In the genomic region with DNA sequence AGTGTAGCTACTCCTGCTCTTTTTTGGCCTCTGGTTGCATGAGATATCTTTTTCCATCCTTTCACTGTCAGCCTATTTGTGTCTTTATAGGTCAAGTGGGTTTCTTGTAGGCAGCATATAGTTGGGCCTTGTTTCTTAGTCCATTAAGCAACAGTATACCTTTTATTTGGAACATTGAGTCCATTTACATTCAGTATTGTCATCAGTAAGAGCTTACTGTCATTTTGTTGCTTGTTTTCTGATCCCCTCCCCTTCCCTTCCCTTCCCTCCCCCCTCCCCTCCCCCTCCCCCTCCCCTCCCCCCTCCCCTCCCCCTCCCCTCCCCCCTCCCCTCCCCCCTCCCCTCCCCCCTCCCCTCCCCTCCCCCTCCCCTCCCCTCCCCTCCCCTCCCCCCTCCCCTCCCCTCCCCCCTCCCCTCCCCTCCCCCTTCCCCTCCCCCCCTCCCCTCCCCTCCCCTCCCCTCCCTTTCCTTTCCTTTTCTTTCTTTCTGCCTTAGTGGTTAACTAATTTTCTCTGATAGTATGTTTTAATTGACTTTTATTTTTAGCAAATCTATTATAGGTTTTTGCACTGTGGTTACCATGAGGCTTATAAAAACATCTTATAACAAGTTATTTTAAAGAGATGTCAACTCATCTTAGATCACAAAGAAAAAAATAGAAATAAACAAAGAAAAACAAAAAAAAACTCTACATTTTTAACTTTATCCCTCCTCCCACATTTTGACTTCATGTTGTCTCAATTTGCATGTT, we compare ENCODE assay signal across 20 cellular contexts. TPM values are rescaled to one million over a fixed set of nuclear protein-coding genes. Genes with fewer than 3 reads are reported as not detected.
A peak's percentile ranks its signal among the peaks of the same experiment; 100 is the strongest.
DNase-seq lines count a peak whose midpoint lies in the region; ATAC-seq and TF ChIP-seq lines count a peak whose summit lies in the region.
"Had no signal": no experiment of that assay in that cellular context is flagged by ENCODE, and none has a peak within 500 bp of the region (broad histone marks: within the 10 kb centered on the region; RNA-seq: fewer than 3 reads in every experiment).

No MANE protein-coding gene starts in this region.

- no peaks in the 10 kb centered on the region for H3K36me3 ChIP-seq in PC-3 (ENCODE audit: low read depth, low read length)

- peak overlapping the region; percentile 77 for H3K27ac Mint-ChIP-seq in Calu3 (ENCODE audit: unreplicated experiment)
- H3K27ac Mint-ChIP-seq: CD14-positive monocyte; CD8-positive, alpha-beta T cell had no signal

- no peak overlapping the region for H2AFZ ChIP-seq in PC-3 (ENCODE audit: low read length)

- CTCF ChIA-PET in Calu3 (lab: Charles Lee) (interaction anchor here (0.6 kb wide), 1 partner anchor 11 kb away, joined by 3 read pairs; no protein-coding TSS in a partner anchor), PC-3 (lab: Charles Lee) (no interaction called here)

- peaks cover 14% of the 10 kb centered on the region for H3K27me3 Mint-ChIP-seq in Calu3 (ENCODE audit: unreplicated experiment)

- H4K20me1 ChIP-seq in PC-3 (ENCODE audit: low read length): no peaks in the 10 kb centered on the region

- DNase-seq in DMS153 (lab: John Stamatoyannopoulos, UW): peak; percentile 11
- DNase-seq in DMS153 treated with DMSO at 0.1 percent for 48 hours (lab: John Stamatoyannopoulos, UW; ENCODE audit: unreplicated experiment): no peak
- no peak for DNase-seq in Calu3
- DNase-seq in PC-3: peak; percentile 7
- DNase-seq in fibroblast of pulmonary artery (ENCODE audit: low read depth): peak; percentile 3
- no peak for DNase-seq in NCI-H1048 (lab: John Stamatoyannopoulos, UW)
- DNase-seq in GDM1 (lab: John Stamatoyannopoulos, UW): no peak
- DNase-seq: CD8-positive, alpha-beta T cell; COR-L47; DMS79 treated with DMSO at 0.1 percent for 48 hours; EL; GF-D8; HCEC 1CT; KBM-7 had no signal

- H3K4me2 ChIP-seq in PC-3 (ENCODE audit: low read length): no peak overlapping the region

- TF ChIP-seq CTCF in Calu3 (IDR thresholded peaks at IDR 0.05; ENCODE audit: unreplicated experiment): no peak
- no peak for TF ChIP-seq CTCF in PC-3 (conservative IDR thresholded peaks at IDR 0.05; ENCODE audit: low read depth, low read length)
- no peak for TF ChIP-seq CTCF in fibroblast of pulmonary artery (IDR thresholded peaks at IDR 0.05; ENCODE audit: low read length, missing control alignments)

- no peaks in the 10 kb centered on the region for H3F3A ChIP-seq in PC-3 (ENCODE audit: low read length, unreplicated experiment)

- H3K4me1 ChIP-seq in PC-3 (ENCODE audit: insufficient read depth, low read length): no peaks in the 10 kb centered on the region

- no peaks in the 10 kb centered on the region for H3K36me3 Mint-ChIP-seq in Calu3 (ENCODE audit: insufficient read depth, unreplicated experiment)
- H3K36me3 Mint-ChIP-seq: CD14-positive monocyte; CD8-positive, alpha-beta T cell had no signal

- no peak overlapping the region for H3K27ac ChIP-seq in PC-3 (ENCODE audit: low read length)
- H3K27ac ChIP-seq: 22Rv1, HL-60 had no signal

- no peaks in the 10 kb centered on the region for H3K9me2 ChIP-seq in PC-3 (replicated peaks; ENCODE audit: low read length)

- H3K4me1 Mint-ChIP-seq in Calu3 (ENCODE audit: low read depth, unreplicated experiment): no peaks in the 10 kb centered on the region
- H3K4me1 Mint-ChIP-seq: CD14-positive monocyte had no signal

- BruUV-seq in Calu3 (replicated peaks; lab: Mats Ljungman, UMichigan) (no TSS peak), PC-3 (replicated peaks; lab: Mats Ljungman, UMichigan) (no TSS peak)

- POLR2A ChIA-PET in PC-3 (lab: Charles Lee; ENCODE audit: unreplicated experiment): no interaction called here

- H3K9me3 ChIP-seq in PC-3 (ENCODE audit: low read length): no peaks in the 10 kb centered on the region

- H3K4me3 Mint-ChIP-seq in Calu3 (ENCODE audit: low read depth, unreplicated experiment): no peak overlapping the region
- H3K4me3 Mint-ChIP-seq: CD14-positive monocyte; CD8-positive, alpha-beta T cell had no signal

- peaks cover 1% of the 10 kb centered on the region for H3K9me3 Mint-ChIP-seq in Calu3 (ENCODE audit: low read depth, unreplicated experiment)

- intact Hi-C loops in Calu3 (cut with micrococcal nuclease; ENCODE audit: unreplicated experiment): loop anchor here (10.0 kb wide), 1 partner anchor 365 kb away; no protein-coding TSS in a partner anchor
- intact Hi-C loops in PC-3 (cut with micrococcal nuclease): no loop called here

- H3K9ac ChIP-seq in PC-3 (ENCODE audit: low read length): no peak overlapping the region

- no peaks in the 10 kb centered on the region for H3K79me2 ChIP-seq in PC-3 (ENCODE audit: low read length)

- ATAC-seq in PC-3: no peak
- ATAC-seq in GM18873 (IDR thresholded peaks at IDR 0.05; ENCODE audit: low FRiP score, unreplicated experiment): no peak
- ATAC-seq: CD8-positive, alpha-beta T cell had no signal

- peaks cover 22% of the 10 kb centered on the region for H3K27me3 ChIP-seq in PC-3 (ENCODE audit: low read length)

- no peak overlapping the region for H3K4me3 ChIP-seq in PC-3 (ENCODE audit: low read length)
- no peak overlapping the region for H3K4me3 ChIP-seq in fibroblast of pulmonary artery (replicated peaks; ENCODE audit: low read depth, low read length)

RNA-seq across cellular contexts. Expression of gene DCDC2C, which starts 13.2 kb away (rescaled TPM):
- total RNA-seq in Calu3 (2022): not detected in 2 replicates
- not detected in 2 replicates for total RNA-seq in PC-3 (2014; rRNA removed)
- total RNA-seq: CD8-positive, alpha-beta T cell; H4 had no signal

RNA-seq across cellular contexts. Expression of gene ALLC, which starts 32.2 kb away (rescaled TPM):
- total RNA-seq in Calu3 (2022) (not detected in 2 replicates), PC-3 (2014; rRNA removed) (not detected in 2 replicates)
- total RNA-seq: A673; CD8-positive, alpha-beta T cell; H4 had no signal

Comparison
In these comparisons a context has a peak if more than half of its experiments do, and no peak if none do; other contexts are left out.
1. DNase-seq: peak in DMS153 (single experiment), PC-3 (single experiment) and fibroblast of pulmonary artery (single experiment); none in DMS153 treated with DMSO at 0.1 percent for 48 hours (single experiment), Calu3 (single experiment), NCI-H1048 (single experiment) and GDM1 (single experiment).